In the genomic region with DNA sequence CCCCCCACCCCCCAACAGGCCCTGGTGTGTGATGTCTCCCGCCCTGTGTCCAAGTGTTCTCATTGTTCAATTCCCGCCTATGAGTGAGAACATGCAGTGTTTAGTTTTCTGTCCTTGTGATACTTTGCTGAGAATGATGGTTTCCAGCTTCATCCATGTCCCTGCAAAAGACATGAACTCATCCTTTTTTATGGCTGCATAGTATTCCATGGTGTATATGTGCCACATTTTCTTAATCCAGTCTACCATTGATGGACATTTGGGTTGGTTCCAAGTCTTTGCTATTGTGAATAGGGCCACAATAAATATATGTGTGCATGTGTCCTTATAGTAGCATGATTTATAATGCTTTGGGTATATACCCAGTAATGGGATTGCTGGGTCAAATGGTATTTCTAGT, we compare ENCODE assay signal across 7 cellular contexts. TPM values are rescaled to one million over a fixed set of nuclear protein-coding genes. Genes with fewer than 3 reads are reported as not detected.
"Had no signal": no experiment of that assay in that cellular context is flagged by ENCODE, and none has a peak within 500 bp of the region (broad histone marks: within the 10 kb centered on the region; RNA-seq: fewer than 3 reads in every experiment).

No MANE protein-coding gene starts in this region.

RNA-seq across cellular contexts. Expression of a gene that starts 54.0 kb away (rescaled TPM):
- total RNA-seq: GM23248, GM23338, H1, H4, H7, H9, HFFc6 had no signal
- polyA plus RNA-seq: GM23248, GM23338, H1 had no signal
